15 cellular contexts compared by ENCODE assay signal in the genomic region with DNA sequence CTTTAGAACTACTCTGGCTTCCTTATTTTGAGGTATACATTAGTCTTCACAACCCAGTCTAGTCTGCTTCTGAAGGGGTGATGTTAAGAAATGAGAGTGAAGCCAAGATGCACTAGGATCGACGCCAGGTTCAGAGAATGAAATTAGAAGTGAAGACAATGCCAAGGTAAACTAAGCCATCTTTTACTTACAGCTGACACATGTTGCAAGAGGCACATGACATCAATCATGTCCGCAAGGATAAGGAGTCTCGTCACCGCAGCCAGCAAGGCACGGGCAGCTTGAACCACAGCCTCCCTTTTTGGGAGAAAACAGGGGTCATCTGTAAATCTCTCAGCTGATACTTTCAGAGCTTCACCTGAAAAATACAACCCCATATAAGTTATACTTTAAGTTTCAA.
DNase-seq lines count a peak whose midpoint lies in the region; ATAC-seq and TF ChIP-seq lines count a peak whose summit lies in the region.
"Had no signal": no experiment of that assay in that cellular context is flagged by ENCODE, and none has a peak within 500 bp of the region (broad histone marks: within the 10 kb centered on the region; RNA-seq: fewer than 3 reads in every experiment).

No MANE protein-coding gene starts in this region.

- H3K9ac ChIP-seq in neural progenitor cell: no peak overlapping the region

- H3K27ac Mint-ChIP-seq in GM23338 (no peak overlapping the region), neural progenitor cell (peak overlapping the region; percentile 59)

- TF ChIP-seq CTCF in GM23338 (conservative IDR thresholded peaks at IDR 0.05; ENCODE audit: low read depth in 2 of 2): no peak
- TF ChIP-seq CTCF in epithelial cell of esophagus (IDR thresholded peaks at IDR 0.05; ENCODE audit: insufficient read depth, low read depth, low read length, missing control alignments): no peak
- TF ChIP-seq CTCF in neural progenitor cell (IDR thresholded peaks at IDR 0.05): no peak
- no peak for TF ChIP-seq CTCF in esophagus muscularis mucosa (IDR thresholded peaks at IDR 0.05)

- H3K36me3 ChIP-seq in GM23338 (ENCODE audit: insufficient read depth): no peaks in the 10 kb centered on the region
- H3K36me3 ChIP-seq in MG63: no peaks in the 10 kb centered on the region
- no peaks in the 10 kb centered on the region for H3K36me3 ChIP-seq in neural progenitor cell
- H3K36me3 ChIP-seq in esophagus muscularis mucosa: no peaks in the 10 kb centered on the region
- H3K36me3 ChIP-seq: SJCRH30 had no signal

- no peak overlapping the region for H3K4me3 Mint-ChIP-seq in GM23338
- no peak overlapping the region for H3K4me3 Mint-ChIP-seq in neural progenitor cell

- no peaks in the 10 kb centered on the region for H3K27me3 ChIP-seq in GM23338 (ENCODE audit: insufficient read depth)
- H3K27me3 ChIP-seq in MG63: no peaks in the 10 kb centered on the region
- H3K27me3 ChIP-seq in neural progenitor cell: no peaks in the 10 kb centered on the region
- H3K27me3 ChIP-seq in esophagus muscularis mucosa: no peaks in the 10 kb centered on the region
- H3K27me3 ChIP-seq: SJCRH30 had no signal

- TF ChIP-seq EP300 in esophagus muscularis mucosa (IDR thresholded peaks at IDR 0.05): no peak

- no peak overlapping the region for H3K4me3 ChIP-seq in GM23338
- H3K4me3 ChIP-seq in MG63: no peak overlapping the region
- H3K4me3 ChIP-seq in epithelial cell of esophagus (ENCODE audit: low read length): no peak overlapping the region
- no peak overlapping the region for H3K4me3 ChIP-seq in neural progenitor cell
- H3K4me3 ChIP-seq in esophagus muscularis mucosa: no peak overlapping the region
- H3K4me3 ChIP-seq: A549, SJCRH30 had no signal

- peaks cover 2% of the 10 kb centered on the region for H3K27me3 Mint-ChIP-seq in GM23338 (ENCODE audit: insufficient read depth, low read depth, poor library complexity)
- no peaks in the 10 kb centered on the region for H3K27me3 Mint-ChIP-seq in neural progenitor cell (ENCODE audit: insufficient read depth, low read depth)

- 52% methylated on average over 6 of the region's 6 CpGs for WGBS in esophagus muscularis mucosa

- no peaks in the 10 kb centered on the region for H3K36me3 Mint-ChIP-seq in GM23338 (ENCODE audit: low read depth)
- no peaks in the 10 kb centered on the region for H3K36me3 Mint-ChIP-seq in neural progenitor cell

- H3F3A ChIP-seq in GM23338 (replicated peaks; ENCODE audit: low read depth): no peaks in the 10 kb centered on the region
- H3F3A ChIP-seq in neural progenitor cell (ENCODE audit: low read depth): no peaks in the 10 kb centered on the region

- TF ChIP-seq POLR2A in esophagus muscularis mucosa (IDR thresholded peaks at IDR 0.05; ENCODE audit: low read depth): no peak

- no peaks in the 10 kb centered on the region for H3K79me2 ChIP-seq in GM23338 (replicated peaks; ENCODE audit: insufficient read depth)
- no peaks in the 10 kb centered on the region for H3K79me2 ChIP-seq in neural progenitor cell (ENCODE audit: low read depth)

- no peak overlapping the region for H3K4me2 ChIP-seq in GM23338
- no peak overlapping the region for H3K4me2 ChIP-seq in neural progenitor cell
- H3K4me2 ChIP-seq: A549 had no signal

- H3K9me3 ChIP-seq in MG63 (no peaks in the 10 kb centered on the region), neural progenitor cell (ENCODE audit: low read depth) (no peaks in the 10 kb centered on the region), esophagus muscularis mucosa (no peaks in the 10 kb centered on the region)
- H3K9me3 ChIP-seq: A549, SJCRH30 had no signal

- H4K20me1 ChIP-seq in GM23338 (replicated peaks; ENCODE audit: insufficient read depth) (no peaks in the 10 kb centered on the region), neural progenitor cell (ENCODE audit: low read depth) (no peaks in the 10 kb centered on the region)

- no peak overlapping the region for H3K27ac ChIP-seq in GM23338 (ENCODE audit: low read depth)
- no peak overlapping the region for H3K27ac ChIP-seq in neural progenitor cell
- no peak overlapping the region for H3K27ac ChIP-seq in esophagus muscularis mucosa (replicated peaks in 1 of 4)
- H3K27ac ChIP-seq: A549, RWPE1, SJCRH30 had no signal

- H3K9me2 ChIP-seq in GM23338 (ENCODE audit: insufficient read depth): no peaks in the 10 kb centered on the region

- intact Hi-C loops in esophagus muscularis mucosa (cut with DNase I): no loop called here

- H3K4me1 Mint-ChIP-seq in GM23338 (no peaks in the 10 kb centered on the region), neural progenitor cell (no peaks in the 10 kb centered on the region)

- no peak for DNase-seq in GM23338 (ENCODE audit: low spot score)
- peak; percentile 22 for DNase-seq in MG63
- DNase-seq in epithelial cell of esophagus (ENCODE audit: low read depth): peak; percentile 17
- no peak for DNase-seq in neural progenitor cell (ENCODE audit: low spot score)
- DNase-seq in esophagus muscularis mucosa (ENCODE audit: extremely low spot score): no peak
- DNase-seq: C1 segment of cervical spinal cord, Karpas-422, NCI-H1930, NCI-H526 treated with DMSO at 0.1 percent for 48 hours, PC-3, SJCRH30 had no signal

- H3K9me3 Mint-ChIP-seq in GM23338 (no peaks in the 10 kb centered on the region), neural progenitor cell (no peaks in the 10 kb centered on the region)

- peak overlapping the region; percentile 44; the same call in 1 of the 2 replicates for H2AFZ ChIP-seq in GM23338
- peak overlapping the region; percentile 44 for H2AFZ ChIP-seq in neural progenitor cell (replicated peaks)

- H3K4me1 ChIP-seq in GM23338 (ENCODE audit: insufficient read depth) (no peaks in the 10 kb centered on the region), neural progenitor cell (no peaks in the 10 kb centered on the region), esophagus muscularis mucosa (peaks cover 0 to 8% (median 3%) of the 10 kb centered on the region in 4 donors)
- H3K4me1 ChIP-seq: A549, SJCRH30 had no signal

- ATAC-seq in GM23338 (no peak), GM18498 (IDR thresholded peaks at IDR 0.05; ENCODE audit: unreplicated experiment) (no peak), HG03460 (IDR thresholded peaks at IDR 0.05; ENCODE audit: unreplicated experiment) (no peak)
- ATAC-seq: A549, PC-3 had no signal

TF ChIP-seq in GM23338, 12 proteins besides CTCF, POLR2A, EP300 and RAD21 (continues in another document):
- TF ChIP-seq STAT1 (IDR thresholded peaks at IDR 0.05; ENCODE audit: unreplicated experiment) (no peak), JUNB (IDR thresholded peaks at IDR 0.05; ENCODE audit: unreplicated experiment) (no peak), CREB1 (CRISPR knock-in tag; IDR thresholded peaks at IDR 0.05; ENCODE audit: low read depth) (no peak), ETS1 (IDR thresholded peaks at IDR 0.05) (no peak), ZNF114 (CRISPR knock-in tag; IDR thresholded peaks at IDR 0.05) (no peak), REST (IDR thresholded peaks at IDR 0.05; ENCODE audit: unreplicated experiment) (no peak), EZH2phosphoT487 (IDR thresholded peaks at IDR 0.05; ENCODE audit: unreplicated experiment) (no peak), POLR2AphosphoS5 (IDR thresholded peaks at IDR 0.05; ENCODE audit: low read depth) (no peak), EZH2 (IDR thresholded peaks at IDR 0.05; ENCODE audit: low read depth, unreplicated experiment) (no peak)

Comparison
In these comparisons a context has a peak if more than half of its experiments do, and no peak if none do; other contexts are left out.
1. DNase-seq: peak in MG63 (single experiment) and epithelial cell of esophagus (single experiment); none in GM23338 (single experiment), neural progenitor cell (single experiment) and esophagus muscularis mucosa (single experiment).